ENCODE assay signal across 8 cellular contexts in genomic region chr16:75462804-75463203, GRCh38. TPM values are rescaled to one million over a fixed set of nuclear protein-coding genes. Genes with fewer than 3 reads are reported as not detected.
A peak's percentile ranks its signal among the peaks of the same experiment; 100 is the strongest.
DNase-seq lines count a peak whose midpoint lies in the region; ATAC-seq, FAIRE-seq and TF ChIP-seq lines count a peak whose summit lies in the region.

No MANE protein-coding gene starts in this region.

- TF ChIP-seq CTCF in GM13977 (IDR thresholded peaks at IDR 0.05; ENCODE audit: extremely low read depth, insufficient read depth, missing control alignments) = no peak
- no peak for TF ChIP-seq CTCF in ascending aorta (IDR thresholded peaks at IDR 0.05)
- no peak for TF ChIP-seq CTCF in nephron (IDR thresholded peaks at IDR 0.05; ENCODE audit: unreplicated experiment in 3 of 3)

- H3K4me1 Mint-ChIP-seq in nephron = peaks cover 49% of the 10 kb centered on the region

- H3K36me3 ChIP-seq in ascending aorta = no peaks in the 10 kb centered on the region

- H3K9me3 Mint-ChIP-seq in nephron = peaks cover 2% of the 10 kb centered on the region

- peak overlapping the region; percentile 24 to 97 for H3K4me3 ChIP-seq in ascending aorta

- H3K36me3 Mint-ChIP-seq in nephron (ENCODE audit: low read depth) = peaks cover 14% of the 10 kb centered on the region

- ATAC-seq in HG03135 (IDR thresholded peaks at IDR 0.05; ENCODE audit: unreplicated experiment) (peak; percentile 33), sciatic nerve (no peak)

- H3K4me1 ChIP-seq in ascending aorta = peaks cover 0 to 7% of the 10 kb centered on the region in 2 donors

- in situ Hi-C loops in GM13977 (cut with MboI; ENCODE audit: low pct_unique_long_range_greater_than_20kb, low sequenced_read_pairs, unreplicated experiment) (loop anchor here (25.0 kb wide), 1 partner anchor 299 kb away; no protein-coding TSS in a partner anchor), G401 (cut with HindIII; ENCODE audit: low sequenced_read_pairs) (no loop called here)

- H3K27ac ChIP-seq in ascending aorta = no peak overlapping the region

- H3K9me3 ChIP-seq in ascending aorta = no peaks in the 10 kb centered on the region

- intact Hi-C loops in ascending aorta (cut with DNase I) = loop anchor here (5.0 kb wide), 1 partner anchor 94 kb away; the partner anchor contains the start of gene TMEM231
- intact Hi-C loops in sciatic nerve (cut with DNase I) = no loop called here

- H3K27ac Mint-ChIP-seq in nephron = peak overlapping the region; percentile 71 to 97 (median 80)

- no peaks in the 10 kb centered on the region for H3K27me3 Mint-ChIP-seq in nephron (ENCODE audit: low read depth)

- no peak for FAIRE-seq in H54 (lab: Jason Lieb, UNC)

- peak overlapping the region; percentile 96 to 97 (median 97) for H3K4me3 Mint-ChIP-seq in nephron

- no peaks in the 10 kb centered on the region for H3K27me3 ChIP-seq in ascending aorta

- no peak for TF ChIP-seq POLR2A in H54 (IDR thresholded peaks at IDR 0.05; ENCODE audit: low read depth, low read length)

- DNase-seq in GM13977 (ENCODE audit: low spot score) (peak; percentile 62), ascending aorta (ENCODE audit: low spot score in 2 of 2) (no peak), H54 (ENCODE audit: insufficient read length, low spot score) (no peak), sciatic nerve (ENCODE audit: low spot score) (no peak), G401 (ENCODE audit: low spot score) (no peak), iPS-NIHi11 (ENCODE audit: low spot score) (no peak)

RNA-seq across cellular contexts. Expression of gene TMEM170A, which starts 1.7 kb away (rescaled TPM):
- total RNA-seq in ascending aorta (33.0 TPM), sciatic nerve (29.8 TPM)
- total RNA-seq in G401 (2014; rRNA removed; shearing (Covaris generic)) = 33.0 and 47.7 TPM in 2 replicates

RNA-seq across cellular contexts. Expression of gene CFDP1, which starts 29.5 kb away (rescaled TPM):
- total RNA-seq in ascending aorta (8.3 TPM), sciatic nerve (73.7 TPM)
- 58.3 and 63.1 TPM in 2 replicates for total RNA-seq in G401 (2014; rRNA removed; shearing (Covaris generic))

RNA-seq across cellular contexts. Expression of gene CHST6, which starts 32.4 kb away (rescaled TPM):
- total RNA-seq in ascending aorta (4.4 TPM), sciatic nerve (0.58 TPM)
- 0.31 TPM in 1 of 2 replicates, not detected in the other for total RNA-seq in G401 (2014; rRNA removed; shearing (Covaris generic))
